In the genomic region with DNA sequence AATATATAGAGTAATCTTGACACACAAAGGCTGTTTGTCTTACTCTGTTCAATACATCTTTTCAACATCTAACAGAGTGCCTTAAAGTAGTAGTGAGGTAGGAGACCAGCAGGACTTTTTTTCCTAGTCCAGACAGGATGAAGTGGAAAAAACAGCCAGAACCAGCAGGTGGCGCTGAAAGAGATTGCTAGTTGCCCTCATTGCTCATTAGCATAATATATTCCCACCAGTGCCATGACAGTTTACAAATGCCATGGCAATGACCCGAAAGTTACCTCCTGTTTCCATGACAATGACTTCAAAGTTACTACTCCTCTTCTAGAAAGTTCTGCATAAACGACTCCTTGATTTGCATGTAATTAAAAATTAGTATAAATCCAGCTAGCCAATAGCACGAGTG, we compare ENCODE assay signal across 8 cellular contexts.
DNase-seq lines count a peak whose midpoint lies in the region; ATAC-seq and TF ChIP-seq lines count a peak whose summit lies in the region.

No MANE protein-coding gene starts in this region.

- peak overlapping the region; percentile 59; the same call in 1 of the 2 replicates for H3K4ac ChIP-seq in IMR-90 (ENCODE audit: low read depth, low read length)

- TF ChIP-seq CTCF in IMR-90 (conservative IDR thresholded peaks at IDR 0.05; ENCODE audit: low read depth, low read length) (peak; percentile 48), left lung (IDR thresholded peaks at IDR 0.05) (peak; percentile 36 to 44)

- no peaks in the 10 kb centered on the region for H3K79me1 ChIP-seq in IMR-90 (ENCODE audit: low read depth in 1 of 2, low read length in 2 of 2)

- H3K4me1 Mint-ChIP-seq in activated CD4-positive, alpha-beta T cell treated with anti-CD3 and anti-CD28 coated beads, Interleukin-2, amount 10 ng/mL, durations not matched to agents 7 days and 5 days, result no peaks in the 10 kb centered on the region

- no peaks in the 10 kb centered on the region for H3K27me3 Mint-ChIP-seq in activated CD4-positive, alpha-beta T cell treated with anti-CD3 and anti-CD28 coated beads, Interleukin-2, amount 10 ng/mL, durations not matched to agents 7 days and 5 days

- CTCF ChIA-PET in IMR-90 (lab: Yijun Ruan, JAX), result interaction anchor here (1.2 to 2.8 kb wide), 3 partner anchors 12 to 84 kb away, joined by 3 to 11 read pairs (median 7); no protein-coding TSS in a partner anchor
- CTCF ChIA-PET in activated CD4-positive, alpha-beta T cell treated with anti-CD3 and anti-CD28 coated beads, Interleukin-2, amount 10 ng/mL, durations not matched to agents 7 days and 5 days (lab: Charles Lee), result no interaction called here

- no peak overlapping the region for H2AFZ ChIP-seq in IMR-90 (replicated peaks; ENCODE audit: low read length, poor library complexity)

- no peak overlapping the region for H3K9ac ChIP-seq in IMR-90 (ENCODE audit: low read depth, low read length)

- no peak overlapping the region for H4K5ac ChIP-seq in IMR-90 (ENCODE audit: low read depth, low read length)

- peaks cover 11% of the 10 kb centered on the region for H3K4me1 ChIP-seq in IMR-90 (ENCODE audit: control insufficient read depth, insufficient read depth, low read length)
- H3K4me1 ChIP-seq in left lung, result peaks cover 6 to 7% of the 10 kb centered on the region in 2 donors

- H2BK20ac ChIP-seq in IMR-90 (ENCODE audit: low read depth, low read length), result peak overlapping the region; percentile 26

- H3K9me1 ChIP-seq in IMR-90 (ENCODE audit: insufficient read depth, low read length), result peaks cover 11% of the 10 kb centered on the region

- no TSS peak for BruUV-seq in IMR-90 (replicated peaks; lab: Mats Ljungman, UMichigan)

- peak overlapping the region; percentile 6; the same call in 1 of the 2 replicates for H2BK120ac ChIP-seq in IMR-90 (ENCODE audit: low read depth, low read length)

- H2BK5ac ChIP-seq in IMR-90 (ENCODE audit: low read depth, low read length, poor library complexity, severe bottlenecking), result no peak overlapping the region

- H3K9me3 ChIP-seq in IMR-90 (ENCODE audit: control insufficient read depth, insufficient read depth, low read length) (no peaks in the 10 kb centered on the region), left lung (no peaks in the 10 kb centered on the region)

- WGBS in IMR-90 (ENCODE audit: extremely low coverage in 2 of 2, insufficient read length in 1 of 2), 2 experiments, result 100% methylated on average over 1 of the region's 4 CpGs; no CpG with 5 or more reads in 1 of the 2 experiments

- H3K23ac ChIP-seq in IMR-90 (ENCODE audit: low read depth, low read length), result 0 out of 2 replicates have a peak overlapping the region, but pooled peaks have one; percentile 26

- DNase-seq in DMS53 (lab: John Stamatoyannopoulos, UW) (peak; percentile 68), IMR-90 (peak; percentile 23), left lung (no peak), mesenteric fat pad (ENCODE audit: low spot score) (no peak)
- peak; percentile 10 for DNase-seq in activated CD4-positive, alpha-beta T cell treated with anti-CD3 and anti-CD28 coated beads, Interleukin-2, amount 10 ng/mL, durations not matched to agents 7 days and 5 days

- H3K9me3 Mint-ChIP-seq in activated CD4-positive, alpha-beta T cell treated with anti-CD3 and anti-CD28 coated beads, Interleukin-2, amount 10 ng/mL, durations not matched to agents 7 days and 5 days, result no peaks in the 10 kb centered on the region

- no peak overlapping the region for H2AK9ac ChIP-seq in IMR-90 (replicated peaks; ENCODE audit: low read depth, low read length, poor library complexity)

- no peak overlapping the region for H3K18ac ChIP-seq in IMR-90 (ENCODE audit: low read depth, low read length)

- TF ChIP-seq POLR2A in IMR-90 (IDR thresholded peaks at IDR 0.05; ENCODE audit: low read depth, low read length), result no peak

- no peak overlapping the region for H3K4me3 Mint-ChIP-seq in activated CD4-positive, alpha-beta T cell treated with anti-CD3 and anti-CD28 coated beads, Interleukin-2, amount 10 ng/mL, durations not matched to agents 7 days and 5 days

- POLR2A ChIA-PET in IMR-90 (lab: Charles Lee; ENCODE audit: unreplicated experiment), result no interaction called here
- POLR2A ChIA-PET in activated CD4-positive, alpha-beta T cell treated with anti-CD3 and anti-CD28 coated beads, Interleukin-2, amount 10 ng/mL, durations not matched to agents 7 days and 5 days (lab: Charles Lee), result no interaction called here

- no peak overlapping the region for H3K4me2 ChIP-seq in IMR-90 (ENCODE audit: low read depth, low read length)

- in situ Hi-C loops in IMR-90 (cut with MboI; ENCODE audit: low sequenced_read_pairs), result no loop called here

- peak overlapping the region; percentile 1; the same call in 1 of the 3 replicates for H2BK15ac ChIP-seq in IMR-90 (ENCODE audit: low read depth, low read length)

- peak; percentile 73 for ATAC-seq in GM18907 (IDR thresholded peaks at IDR 0.05; ENCODE audit: unreplicated experiment)
- 0 out of 2 replicates have a peak, but pooled peaks have one; percentile 8 for ATAC-seq in IMR-90 (ENCODE audit: low read depth)
- peak; percentile 50 for ATAC-seq in left lung
- ATAC-seq in HG03521 (IDR thresholded peaks at IDR 0.05; ENCODE audit: unreplicated experiment), result no peak
- no peak for ATAC-seq in HG03571 (IDR thresholded peaks at IDR 0.05; ENCODE audit: unreplicated experiment)

- H3K56ac ChIP-seq in IMR-90 (ENCODE audit: extremely low read depth, insufficient read depth, low read length), result no peak overlapping the region

- dilution Hi-C loops in IMR-90 (cut with HindIII; ENCODE audit: low sequenced_read_pairs, unreplicated experiment), result no loop called here

- H3K27me3 ChIP-seq in IMR-90 (ENCODE audit: control insufficient read depth, insufficient read depth, low read length) (no peaks in the 10 kb centered on the region), left lung (no peaks in the 10 kb centered on the region)

- no peak overlapping the region for H3K4me3 ChIP-seq in IMR-90 (ENCODE audit: insufficient read depth, low read depth, low read length)
- no peak overlapping the region for H3K4me3 ChIP-seq in left lung

- intact Hi-C loops in IMR-90 (cut with micrococcal nuclease) (no loop called here), left lung (cut with DNase I) (no loop called here)

- H3K27ac ChIP-seq in IMR-90 (ENCODE audit: insufficient read depth, low read length) (no peak overlapping the region), left lung (no peak overlapping the region)

- H2AK5ac ChIP-seq in IMR-90 (ENCODE audit: low read depth, low read length), result no peak overlapping the region; the same call in 1 of the 2 replicates

- no peak overlapping the region for H4K91ac ChIP-seq in IMR-90 (ENCODE audit: insufficient read depth, low read depth, low read length)

- H3K27ac Mint-ChIP-seq in activated CD4-positive, alpha-beta T cell treated with anti-CD3 and anti-CD28 coated beads, Interleukin-2, amount 10 ng/mL, durations not matched to agents 7 days and 5 days, result no peak overlapping the region

- TF ChIP-seq RAD21 in IMR-90 (IDR thresholded peaks at IDR 0.05; ENCODE audit: low read length), result peak; percentile 40; the same call in 1 of the 2 replicates

- H3K36me3 Mint-ChIP-seq in activated CD4-positive, alpha-beta T cell treated with anti-CD3 and anti-CD28 coated beads, Interleukin-2, amount 10 ng/mL, durations not matched to agents 7 days and 5 days (ENCODE audit: low read depth), result no peaks in the 10 kb centered on the region

- 0 out of 2 replicates have a peak overlapping the region, but pooled peaks have one; percentile 17 for H3K14ac ChIP-seq in IMR-90 (replicated peaks; ENCODE audit: low read depth, low read length)

- no peak overlapping the region; a peak in 1 of 4 replicates for H4K8ac ChIP-seq in IMR-90 (ENCODE audit: low read depth in 2 of 2, low read length in 2 of 2)

- H4K20me1 ChIP-seq in IMR-90 (ENCODE audit: insufficient read depth, low read length), result no peaks in the 10 kb centered on the region

- no peaks in the 10 kb centered on the region for H3K36me3 ChIP-seq in IMR-90 (ENCODE audit: control insufficient read depth, insufficient read depth, low read length)
- no peaks in the 10 kb centered on the region for H3K36me3 ChIP-seq in left lung

TF ChIP-seq in IMR-90, 13 proteins besides CTCF, POLR2A, EP300 and RAD21:
- TF ChIP-seq SMC3 (IDR thresholded peaks at IDR 0.05; ENCODE audit: low read depth, low read length) (peak; percentile 35; the same call in 1 of the 2 replicates), MAFK (IDR thresholded peaks at IDR 0.05; ENCODE audit: low read depth, low read length) (no peak)

Comparison
In these comparisons a context has a peak if more than half of its experiments do, and no peak if none do; other contexts are left out.
1. DNase-seq: peak in DMS53 (single experiment), IMR-90 (single experiment) and activated CD4-positive, alpha-beta T cell treated with anti-CD3 and anti-CD28 coated beads, Interleukin-2, amount 10 ng/mL, durations not matched to agents 7 days and 5 days (single experiment); none in left lung (0 of 2) and mesenteric fat pad (single experiment).
2. ATAC-seq: peak in GM18907 (single experiment), IMR-90 (single experiment) and left lung (single experiment); none in HG03521 (single experiment) and HG03571 (single experiment).